ENCODE assay signal across 25 cellular contexts in genomic region chr6:101605426-101605825, GRCh38.
"Had no signal": no experiment of that assay in that cellular context is flagged by ENCODE, and none has a peak within 500 bp of the region (broad histone marks: within the 10 kb centered on the region; RNA-seq: fewer than 3 reads in every experiment).

No MANE protein-coding gene starts in this region.

- H3K4me1 ChIP-seq: pancreas, prostate gland, right atrium auricular region, right lobe of liver, sigmoid colon, thyroid gland, tibial nerve, upper lobe of left lung, vagina had no signal

- H3K27ac ChIP-seq: neutrophil, pancreas, prostate gland, right atrium auricular region, right lobe of liver, sigmoid colon, stomach, thoracic aorta, thyroid gland, tibial nerve, upper lobe of left lung, vagina had no signal

- H3K9me3 ChIP-seq: neutrophil, pancreas, prostate gland, right atrium auricular region, right lobe of liver, sigmoid colon, stomach, thoracic aorta, thyroid gland, tibial nerve, upper lobe of left lung, vagina had no signal

- H3K4me3 ChIP-seq: pancreas, prostate gland, right atrium auricular region, right lobe of liver, sigmoid colon, stomach, thoracic aorta, thyroid gland, tibial nerve, upper lobe of left lung, vagina had no signal

- FAIRE-seq: pancreas, small intestine, urothelium cell line had no signal

- ATAC-seq: natural killer cell treated with Interleukin-12 subunit alpha and Interleukin-12 subunit beta and Interleukin-15 and Interleukin-18, amount 100 ng/mL, for 72 hours; right lobe of liver; stimulated activated naive B cell treated with anti-CD40 and anti-IgM and Interleukin-4, amounts not matched to agents 10 μg/mL and 1 μg/mL and 100 μg/mL, for 72 hours had no signal

- DNase-seq: nephron progenitor cell; nucleus accumbens; retina; right lobe of liver; sigmoid colon; small intestine; stimulated activated CD4-positive, alpha-beta T cell treated with anti-CD3 and anti-CD28 coated beads, Interleukin-15, amount 100 ng/mL, for 24 hours; stimulated activated CD4-positive, alpha-beta T cell treated with anti-CD3 and anti-CD28 coated beads, Interleukin-2, amount 100 ng/mL, for 24 hours; stimulated activated CD4-positive, alpha-beta T cell treated with anti-CD3 and anti-CD28 coated beads, Interleukin-2, amount 100 ng/mL, for 48 hours; stimulated activated CD4-positive, alpha-beta T cell treated with anti-CD3 and anti-CD28 coated beads, Interleukin-4, amount 100 ng/mL, for 24 hours; stimulated activated naive B cell treated with anti-CD40 and anti-IgM and Interleukin-4, amounts not matched to agents 10 μg/mL and 1 μg/mL and 100 μg/mL, for 72 hours; stimulated activated naive CD4-positive, alpha-beta T cell treated with Interleukin-2 at 50 U/mL for 16 hours; stomach; thyroid gland; trophoblast cell; upper lobe of left lung had no signal

- H3K27me3 ChIP-seq: neutrophil, pancreas, right atrium auricular region, right lobe of liver, sigmoid colon, stomach, thyroid gland, tibial nerve, upper lobe of left lung, vagina had no signal

- H3K36me3 ChIP-seq: neutrophil, pancreas, prostate gland, right atrium auricular region, right lobe of liver, sigmoid colon, stomach, thoracic aorta, thyroid gland, tibial nerve, upper lobe of left lung, vagina had no signal
